In genomic region chr2:174979996-174980395, GRCh38 we compare ENCODE assay signal across 20 cellular contexts.
"Had no signal": no experiment of that assay in that cellular context is flagged by ENCODE, and none has a peak within 500 bp of the region (broad histone marks: within the 10 kb centered on the region; RNA-seq: fewer than 3 reads in every experiment).

No MANE protein-coding gene starts in this region.

- H3K27ac ChIP-seq: HL-60, SJSA1, SK-N-MC had no signal

- DNase-seq: KBM-7, MV-4-11, NCI-H1092, NCI-H1105 treated with DMSO at 0.1 percent for 48 hours, NCI-H1417 treated with DMSO at 0.1 percent for 48 hours, NCI-H146, NCI-H1694 treated with DMSO at 0.1 percent for 48 hours, NCI-H1930, NCI-H2081, NCI-H2107, NCI-H2227 treated with DMSO at 0.1 percent for 48 hours, NCI-H524, NCI-H526 treated with DMSO at 0.1 percent for 48 hours, NCI-H748 treated with DMSO at 0.1 percent for 48 hours, Right ventricle myocardium superior, RPMI8226, SIG-M5 had no signal

- H3K4me1 ChIP-seq: SJSA1 had no signal

- H3K36me3 ChIP-seq: SJSA1 had no signal

- H3K9me3 ChIP-seq: SJSA1 had no signal

- H3K27me3 ChIP-seq: SJSA1 had no signal

- H3K4me3 ChIP-seq: SJSA1, SK-N-MC had no signal
